ENCODE assay signal across 18 cellular contexts in genomic region chr1:7575041-7575400, GRCh38.
"Had no signal": no experiment of that assay in that cellular context is flagged by ENCODE, and none has a peak within 500 bp of the region (broad histone marks: within the 10 kb centered on the region; RNA-seq: fewer than 3 reads in every experiment).

No MANE protein-coding gene starts in this region.

- H3K9me3 ChIP-seq: esophagus squamous epithelium, gastroesophageal sphincter, heart left ventricle, thoracic aorta had no signal

- H3K9me3 Mint-ChIP-seq: activated naive CD4-positive, alpha-beta T cell treated with anti-CD3 and anti-CD28 coated beads, Interleukin-2, amount 50 U/mL, for 24 hours had no signal

- H3K4me1 Mint-ChIP-seq: activated naive CD4-positive, alpha-beta T cell treated with anti-CD3 and anti-CD28 coated beads, Interleukin-2, amount 50 U/mL, for 24 hours; naive B cell; WTC11 had no signal

- H3K4me3 ChIP-seq: dorsolateral prefrontal cortex, esophagus squamous epithelium, gastroesophageal sphincter, heart left ventricle, lung had no signal

- H3K27ac Mint-ChIP-seq: activated naive CD4-positive, alpha-beta T cell treated with anti-CD3 and anti-CD28 coated beads, Interleukin-2, amount 50 U/mL, for 24 hours; WTC11 had no signal

- H3K36me3 Mint-ChIP-seq: activated naive CD4-positive, alpha-beta T cell treated with anti-CD3 and anti-CD28 coated beads, Interleukin-2, amount 50 U/mL, for 24 hours; naive B cell; WTC11 had no signal

- H3K27me3 ChIP-seq: brain microvascular endothelial cell, dorsolateral prefrontal cortex, heart left ventricle had no signal

- H3K27me3 Mint-ChIP-seq: activated naive CD4-positive, alpha-beta T cell treated with anti-CD3 and anti-CD28 coated beads, Interleukin-2, amount 50 U/mL, for 24 hours had no signal

- H3K4me3 Mint-ChIP-seq: activated naive CD4-positive, alpha-beta T cell treated with anti-CD3 and anti-CD28 coated beads, Interleukin-2, amount 50 U/mL, for 24 hours; naive B cell; WTC11 had no signal

- DNase-seq: activated gamma-delta T cell treated with Interleukin-2 at 50 U/mL for 16 hours; activated T-cell treated with anti-CD3 and anti-CD28 coated beads, Interleukin-2, amount 50 U/mL, for 1 hour; anterior cingulate cortex; brain microvascular endothelial cell; central memory CD4-positive, alpha-beta T cell; esophagus squamous epithelium; naive B cell; occipital lobe; stimulated activated CD4-positive, alpha-beta T cell treated with anti-CD3 and anti-CD28 coated beads, Interleukin-4, amount 100 ng/mL, for 1 hour; stimulated activated naive CD4-positive, alpha-beta T cell; T-helper 9 cell had no signal

- H3K27ac ChIP-seq: brain microvascular endothelial cell, dorsolateral prefrontal cortex, gastroesophageal sphincter, heart left ventricle had no signal

- H3K36me3 ChIP-seq: brain microvascular endothelial cell, esophagus squamous epithelium, gastroesophageal sphincter, heart left ventricle, thoracic aorta had no signal
